ENCODE assay signal across 20 cellular contexts in genomic region chr11:116510886-116511650, GRCh38.
"Had no signal": no experiment of that assay in that cellular context is flagged by ENCODE, and none has a peak within 500 bp of the region (broad histone marks: within the 10 kb centered on the region; RNA-seq: fewer than 3 reads in every experiment).

No MANE protein-coding gene starts in this region.

- H3K27ac Mint-ChIP-seq: activated CD4-positive, alpha-beta T cell treated with anti-CD3 and anti-CD28 coated beads for 36 hours; activated CD8-positive, alpha-beta memory T cell treated with anti-CD3 and anti-CD28 coated beads, Interleukin-2, amount 10 ng/mL, durations not matched to agents 7 days and 5 days; activated T-helper 17 cell treated with anti-CD3 and anti-CD28 coated beads, Interleukin-2, amount 50 U/mL, for 72 hours; nephron progenitor cell; stimulated activated naive CD8-positive, alpha-beta T cell treated with anti-CD3 and anti-CD28 coated beads, Interleukin-15, Interleukin-2, amounts not matched to agents 100 ng/mL and 50 ng/mL, for 24 hours had no signal

- ATAC-seq: activated CD4-positive, alpha-beta T cell treated with anti-CD3 and anti-CD28 coated beads for 36 hours; activated CD8-positive, alpha-beta memory T cell treated with anti-CD3 and anti-CD28 coated beads, Interleukin-2, amount 10 ng/mL, durations not matched to agents 7 days and 5 days; activated T-helper 17 cell treated with anti-CD3 and anti-CD28 coated beads, Interleukin-2, amount 50 U/mL, for 72 hours; body of pancreas; foreskin keratinocyte; left lobe of liver had no signal

- H3K36me3 ChIP-seq: prostate gland, right atrium auricular region, tibial nerve, uterus had no signal

- H3K4me3 Mint-ChIP-seq: activated CD4-positive, alpha-beta T cell treated with anti-CD3 and anti-CD28 coated beads for 36 hours; activated CD8-positive, alpha-beta memory T cell treated with anti-CD3 and anti-CD28 coated beads, Interleukin-2, amount 10 ng/mL, durations not matched to agents 7 days and 5 days; activated T-helper 17 cell treated with anti-CD3 and anti-CD28 coated beads, Interleukin-2, amount 50 U/mL, for 72 hours; nephron progenitor cell; stimulated activated naive CD8-positive, alpha-beta T cell treated with anti-CD3 and anti-CD28 coated beads, Interleukin-15, Interleukin-2, amounts not matched to agents 100 ng/mL and 50 ng/mL, for 24 hours had no signal

- H3K4me1 ChIP-seq: body of pancreas, foreskin keratinocyte, prostate gland, right atrium auricular region, tibial nerve, uterus had no signal

- H3K4me3 ChIP-seq: body of pancreas, prostate gland, right atrium auricular region, tibial nerve, uterus had no signal

- H3K27ac ChIP-seq: body of pancreas, foreskin keratinocyte, prostate gland, right atrium auricular region, tibial nerve, uterus had no signal

- H3K9me3 Mint-ChIP-seq: activated T-helper 17 cell treated with anti-CD3 and anti-CD28 coated beads, Interleukin-2, amount 50 U/mL, for 72 hours; nephron progenitor cell; stimulated activated naive CD8-positive, alpha-beta T cell treated with anti-CD3 and anti-CD28 coated beads, Interleukin-15, Interleukin-2, amounts not matched to agents 100 ng/mL and 50 ng/mL, for 24 hours had no signal

- H3K4me1 Mint-ChIP-seq: activated CD4-positive, alpha-beta T cell treated with anti-CD3 and anti-CD28 coated beads for 36 hours; activated CD8-positive, alpha-beta memory T cell treated with anti-CD3 and anti-CD28 coated beads, Interleukin-2, amount 10 ng/mL, durations not matched to agents 7 days and 5 days; activated T-helper 17 cell treated with anti-CD3 and anti-CD28 coated beads, Interleukin-2, amount 50 U/mL, for 72 hours had no signal

- FAIRE-seq: colon, kidney had no signal

- H3K27me3 ChIP-seq: right atrium auricular region, uterus had no signal

- H3K9me3 ChIP-seq: body of pancreas, prostate gland, right atrium auricular region, tibial nerve, uterus had no signal

- DNase-seq: activated CD4-positive, alpha-beta T cell treated with anti-CD3 and anti-CD28 coated beads for 36 hours; activated CD4-positive, alpha-beta T cell treated with anti-CD3 and anti-CD28 coated beads, Interleukin-2, amount 50 U/mL, for 48 hours; activated CD8-positive, alpha-beta memory T cell treated with anti-CD3 and anti-CD28 coated beads, Interleukin-2, amount 10 ng/mL, durations not matched to agents 7 days and 5 days; activated naive CD4-positive, alpha-beta T cell treated with Interleukin-2 at 50 U/mL for 16 hours; activated T-cell treated with anti-CD3 and anti-CD28 coated beads, Interleukin-2, amount 50 U/mL, for 1 hour; body of pancreas; central memory CD4-positive, alpha-beta T cell; foreskin keratinocyte; hypothalamus; kidney; nephron progenitor cell; stimulated activated CD4-positive, alpha-beta T cell treated with anti-CD3 and anti-CD28 coated beads, Interleukin-2, amount 100 ng/mL, for 24 hours; uterus had no signal

- H3K36me3 Mint-ChIP-seq: activated CD8-positive, alpha-beta memory T cell treated with anti-CD3 and anti-CD28 coated beads, Interleukin-2, amount 10 ng/mL, durations not matched to agents 7 days and 5 days had no signal
